1 cellular context compared by ENCODE assay signal in genomic region chr17:42832213-42832933, GRCh38.
TF ChIP-seq lines count a peak whose summit lies in the region.

No MANE protein-coding gene starts in this region.

TF ChIP-seq in HepG2, 621 proteins besides CTCF, POLR2A, EP300 and RAD21 (continues in another document):
- TF ChIP-seq ZNF614 (CRISPR knock-in tag; IDR thresholded peaks at IDR 0.05; ENCODE audit: borderline replicate concordance) = peak; percentile 76
- peak; percentile 50 for TF ChIP-seq GATAD1 (CRISPR knock-in tag; IDR thresholded peaks at IDR 0.05)
- TF ChIP-seq ZNF451 (CRISPR knock-in tag; IDR thresholded peaks at IDR 0.05) = no peak
- peak; percentile 59 for TF ChIP-seq HNF4A (CRISPR knock-in tag; IDR thresholded peaks at IDR 0.05)
- 0 out of 2 replicates have a peak, but pooled peaks have one; percentile 15 for TF ChIP-seq CBX5 (CRISPR knock-in tag; IDR thresholded peaks at IDR 0.05; ENCODE audit: borderline replicate concordance)
- TF ChIP-seq CHD4 (IDR thresholded peaks at IDR 0.05; ENCODE audit: borderline replicate concordance, low read length) = peak; percentile 67; the same call in 1 of the 2 replicates
- no peak for TF ChIP-seq TBX3 (IDR thresholded peaks at IDR 0.05; ENCODE audit: borderline replicate concordance)
- no peak for TF ChIP-seq ZNF18 (CRISPR knock-in tag; IDR thresholded peaks at IDR 0.05; ENCODE audit: insufficient replicate concordance)
- no peak for TF ChIP-seq ATF7-NPFF (CRISPR knock-in tag; IDR thresholded peaks at IDR 0.05; ENCODE audit: low read depth)
- TF ChIP-seq KAT7 (CRISPR knock-in tag; IDR thresholded peaks at IDR 0.05; ENCODE audit: borderline replicate concordance) = no peak
- peak; percentile 51; the same call in 1 of the 2 replicates for TF ChIP-seq ZKSCAN8 (CRISPR knock-in tag; IDR thresholded peaks at IDR 0.05; ENCODE audit: borderline replicate concordance)
- TF ChIP-seq ZNF263 (CRISPR knock-in tag; IDR thresholded peaks at IDR 0.05) = peak; percentile 24; the same call in 1 of the 2 replicates
- TF ChIP-seq ZFP41 (CRISPR knock-in tag; IDR thresholded peaks at IDR 0.05; ENCODE audit: borderline replicate concordance) = no peak
- no peak for TF ChIP-seq ZNF205 (CRISPR knock-in tag; IDR thresholded peaks at IDR 0.05)
- no peak for TF ChIP-seq ZBTB37 (CRISPR knock-in tag; IDR thresholded peaks at IDR 0.05)
- peak; percentile 95; the same call in 1 of the 2 replicates for TF ChIP-seq ARID2 (CRISPR knock-in tag; IDR thresholded peaks at IDR 0.05; ENCODE audit: borderline replicate concordance)
- 0 out of 2 replicates have a peak, but pooled peaks have one; percentile 63 for TF ChIP-seq NKX3-1 (CRISPR knock-in tag; IDR thresholded peaks at IDR 0.05)
- TF ChIP-seq MXI1 (IDR thresholded peaks at IDR 0.05; ENCODE audit: borderline replicate concordance, low read depth, low read length) = peak; percentile 76; the same call in 1 of the 3 replicates
- TF ChIP-seq NFE2 (CRISPR knock-in tag; IDR thresholded peaks at IDR 0.05) = no peak
- 0 out of 2 replicates have a peak, but pooled peaks have one; percentile 11 for TF ChIP-seq TERF1 (CRISPR knock-in tag; IDR thresholded peaks at IDR 0.05)
- TF ChIP-seq FOXP4 (CRISPR knock-in tag; IDR thresholded peaks at IDR 0.05) = peak; percentile 47; the same call in 1 of the 2 replicates
- no peak for TF ChIP-seq ZSCAN5A (CRISPR knock-in tag; IDR thresholded peaks at IDR 0.05; ENCODE audit: borderline replicate concordance)
- peak; percentile 69; the same call in 1 of the 2 replicates for TF ChIP-seq ARID3A (IDR thresholded peaks at IDR 0.05; ENCODE audit: low read depth, low read length)
- TF ChIP-seq RARG (CRISPR knock-in tag; IDR thresholded peaks at IDR 0.05; ENCODE audit: low read depth) = no peak
- TF ChIP-seq ZNF567 (CRISPR knock-in tag; IDR thresholded peaks at IDR 0.05; ENCODE audit: borderline replicate concordance) = no peak
- TF ChIP-seq GATAD2A (CRISPR knock-in tag; IDR thresholded peaks at IDR 0.05) = peak; percentile 72
- peak; percentile 46; the same call in 1 of the 2 replicates for TF ChIP-seq MYC (CRISPR knock-in tag; IDR thresholded peaks at IDR 0.05; ENCODE audit: borderline replicate concordance)
- TF ChIP-seq MAX (IDR thresholded peaks at IDR 0.05) = peak; percentile 76
- TF ChIP-seq ZGPAT (CRISPR knock-in tag; IDR thresholded peaks at IDR 0.05) = no peak
- TF ChIP-seq ZNF644 (CRISPR knock-in tag; IDR thresholded peaks at IDR 0.05; ENCODE audit: low read depth) = peak; percentile 32; the same call in 1 of the 2 replicates
- no peak for TF ChIP-seq TP53 (CRISPR knock-in tag; conservative IDR thresholded peaks at IDR 0.05)
- no peak for TF ChIP-seq SMARCE1 (IDR thresholded peaks at IDR 0.05; ENCODE audit: borderline replicate concordance)
- no peak for TF ChIP-seq NR2F1 (CRISPR knock-in tag; IDR thresholded peaks at IDR 0.05)
- peak; percentile 44; the same call in 1 of the 2 replicates for TF ChIP-seq PATZ1 (CRISPR knock-in tag; IDR thresholded peaks at IDR 0.05)
- TF ChIP-seq ZSCAN9 (CRISPR knock-in tag; IDR thresholded peaks at IDR 0.05; ENCODE audit: borderline replicate concordance) = peak; percentile 54; the same call in 1 of the 2 replicates
- peak; percentile 35; the same call in 1 of the 2 replicates for TF ChIP-seq NFYC (CRISPR knock-in tag; IDR thresholded peaks at IDR 0.05)
- TF ChIP-seq ERF (CRISPR knock-in tag; IDR thresholded peaks at IDR 0.05) = 0 out of 2 replicates have a peak, but pooled peaks have one; percentile 16
- 0 out of 2 replicates have a peak, but pooled peaks have one; percentile 11 for TF ChIP-seq ZNF713 (CRISPR knock-in tag; IDR thresholded peaks at IDR 0.05)
- peak; percentile 12; the same call in 1 of the 2 replicates for TF ChIP-seq HDAC1 (CRISPR knock-in tag; IDR thresholded peaks at IDR 0.05)
- no peak for TF ChIP-seq ZNF253 (CRISPR knock-in tag; IDR thresholded peaks at IDR 0.05; ENCODE audit: borderline replicate concordance)
- 0 out of 2 replicates have a peak, but pooled peaks have one; percentile 77 for TF ChIP-seq STAT6 (CRISPR knock-in tag; IDR thresholded peaks at IDR 0.05; ENCODE audit: borderline replicate concordance)
- peak; percentile 93 for TF ChIP-seq ZNF691 (CRISPR knock-in tag; IDR thresholded peaks at IDR 0.05; ENCODE audit: borderline replicate concordance, low read depth)
- no peak for TF ChIP-seq ATRX (CRISPR knock-in tag; IDR thresholded peaks at IDR 0.05; ENCODE audit: borderline replicate concordance)
- no peak; the same call in 1 of the 2 replicates for TF ChIP-seq SOX13 (IDR thresholded peaks at IDR 0.05)
- TF ChIP-seq SOX13 (CRISPR knock-in tag; conservative IDR thresholded peaks at IDR 0.05 in 1 of 2, IDR thresholded peaks at IDR 0.05 in 1 of 2) = peak in 1 of 2 experiments; percentile 38; a peak in 1 of 4 replicates
- TF ChIP-seq TBP (CRISPR knock-in tag; IDR thresholded peaks at IDR 0.05) = no peak
